In the genomic region with DNA sequence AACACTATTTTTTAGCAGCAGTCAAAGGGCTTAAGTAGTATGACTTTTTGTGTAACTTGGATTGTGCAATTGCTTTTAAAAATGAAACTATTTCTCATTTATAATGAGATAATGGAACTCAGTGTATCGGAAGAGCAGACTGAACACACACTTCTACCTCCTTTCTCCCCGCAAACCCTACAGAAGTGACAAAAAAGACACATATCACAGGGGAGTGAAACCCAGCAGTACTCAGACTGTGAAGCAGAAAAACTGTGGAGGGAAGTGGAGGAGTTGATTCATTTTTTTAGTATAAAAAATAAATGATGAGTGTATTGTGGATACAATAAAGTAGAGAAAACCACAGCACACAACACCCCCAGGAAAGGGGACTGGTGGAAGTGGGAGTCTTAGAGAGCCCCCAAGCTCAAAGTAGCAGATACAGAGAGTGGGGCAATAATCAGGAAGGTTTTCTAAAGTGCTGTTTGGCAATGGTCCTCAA, we compare ENCODE assay signal across 8 cellular contexts. TPM values are rescaled to one million over a fixed set of nuclear protein-coding genes. Genes with fewer than 3 reads are reported as not detected.
DNase-seq lines count a peak whose midpoint lies in the region; ATAC-seq and TF ChIP-seq lines count a peak whose summit lies in the region.

No MANE protein-coding gene starts in this region.

- H3K9me3 ChIP-seq in naive thymus-derived CD4-positive, alpha-beta T cell (ENCODE audit: control insufficient read depth in 2 of 3, low read length in 3 of 3) = no peaks in the 10 kb centered on the region
- no peaks in the 10 kb centered on the region for H3K9me3 ChIP-seq in BE2C

- CTCF ChIA-PET in naive thymus-derived CD4-positive, alpha-beta T cell (lab: Charles Lee) = interaction anchor here (0.6 to 3.9 kb wide), 7 partner anchors 18 to 233 kb away, joined by 3 to 66 read pairs (median 4); no protein-coding TSS in a partner anchor

- POLR2A ChIA-PET in naive thymus-derived CD4-positive, alpha-beta T cell (lab: Charles Lee) = interaction anchor here (0.7 to 2.7 kb wide), 9 partner anchors 9 to 213 kb away, joined by 3 to 24 read pairs (median 7); a partner anchor contains a TSS

- TF ChIP-seq CTCF in GM06990 (IDR thresholded peaks at IDR 0.05; ENCODE audit: insufficient read depth, low read length, poor library complexity, severe bottlenecking) (no peak), BE2C (IDR thresholded peaks at IDR 0.05; ENCODE audit: low read depth, low read length) (no peak)

- H3K4me1 Mint-ChIP-seq in naive thymus-derived CD4-positive, alpha-beta T cell = peaks cover 33 to 89% (median 83%) of the 10 kb centered on the region in 7 donors

- H3K27me3 ChIP-seq in GM06990 (replicated peaks; ENCODE audit: control insufficient read depth, insufficient read depth, low read length) (no peaks in the 10 kb centered on the region), BE2C (no peaks in the 10 kb centered on the region)
- no peaks in the 10 kb centered on the region for H3K27me3 ChIP-seq in naive thymus-derived CD4-positive, alpha-beta T cell (ENCODE audit: control insufficient read depth in 2 of 2, insufficient read depth in 2 of 2, low read length in 2 of 2)

- no peak overlapping the region for H3K4me3 ChIP-seq in GM06990 (replicated peaks; ENCODE audit: low read depth, low read length)
- peak overlapping the region; percentile 0 for H3K4me3 ChIP-seq in naive thymus-derived CD4-positive, alpha-beta T cell (ENCODE audit: low read length)
- H3K4me3 ChIP-seq in BE2C (ENCODE audit: low read depth, low read length) = no peak overlapping the region

- WGBS in adipose tissue, 3 donors = 9 to 62% (median 12%) methylated on average over 2 of the region's 2 CpGs

- peak overlapping the region; percentile 44 to 92 (median 80) for H3K27ac Mint-ChIP-seq in naive thymus-derived CD4-positive, alpha-beta T cell

- peaks cover 0 to 7% (median 0%) of the 10 kb centered on the region in 5 donors for H3K36me3 Mint-ChIP-seq in naive thymus-derived CD4-positive, alpha-beta T cell

- no peaks in the 10 kb centered on the region for H3K9me3 Mint-ChIP-seq in naive thymus-derived CD4-positive, alpha-beta T cell

- peak overlapping the region; percentile 42 for H3K27ac ChIP-seq in adipose tissue (ENCODE audit: low read depth, low read length)
- H3K27ac ChIP-seq in naive thymus-derived CD4-positive, alpha-beta T cell (ENCODE audit: low read depth, low read length) = peak overlapping the region; percentile 68

- intact Hi-C loops in naive thymus-derived CD4-positive, alpha-beta T cell (cut with micrococcal nuclease) = loop anchor here (1.0 to 5.0 kb wide), 4 partner anchors 8 to 276 kb away; a partner anchor contains a TSS
- intact Hi-C loops in posterior cingulate gyrus (cut with DNase I) = no loop called here

- peak; percentile 43 for DNase-seq in GM06990 (ENCODE audit: extremely low read depth, insufficient read length)
- peak in 3 of 9 donors; percentile 17 to 43 (median 21) for DNase-seq in naive thymus-derived CD4-positive, alpha-beta T cell
- no peak for DNase-seq in BE2C
- DNase-seq in Ammon's horn (ENCODE audit: low spot score) = no peak
- no peak for DNase-seq in HT-29 (ENCODE audit: low spot score)
- no peak for DNase-seq in posterior cingulate gyrus

- peaks cover 3% of the 10 kb centered on the region; the same call in 1 of the 2 replicates for H3K36me3 ChIP-seq in GM06990 (ENCODE audit: control insufficient read depth, insufficient read depth, low read length)
- no peaks in the 10 kb centered on the region for H3K36me3 ChIP-seq in naive thymus-derived CD4-positive, alpha-beta T cell (ENCODE audit: control insufficient read depth in 2 of 3, insufficient read depth in 3 of 3, low read length in 3 of 3)
- peaks cover 5% of the 10 kb centered on the region for H3K36me3 ChIP-seq in BE2C

- peaks cover 44 to 46% of the 10 kb centered on the region in 2 donors for H3K4me1 ChIP-seq in naive thymus-derived CD4-positive, alpha-beta T cell (ENCODE audit: control insufficient read depth in 2 of 2, insufficient read depth in 2 of 2, low read length in 2 of 2)
- H3K4me1 ChIP-seq in BE2C = no peaks in the 10 kb centered on the region

- peak overlapping the region; percentile 51 to 81 (median 70) for H3K4me3 Mint-ChIP-seq in naive thymus-derived CD4-positive, alpha-beta T cell

- peak; percentile 65 for ATAC-seq in HG02885 (IDR thresholded peaks at IDR 0.05; ENCODE audit: poor library complexity, unreplicated experiment)
- ATAC-seq in naive thymus-derived CD4-positive, alpha-beta T cell = peak; percentile 77

- no peaks in the 10 kb centered on the region for H3K27me3 Mint-ChIP-seq in naive thymus-derived CD4-positive, alpha-beta T cell

RNA-seq across cellular contexts. Expression of a gene that starts 9.7 kb away (rescaled TPM):
- polyA plus RNA-seq in adipose tissue = 10 to 100 TPM in 2 of 3 donors, 1 to 10 TPM in 1; 5.2 to 26.3 (median 24.0) TPM
- 10 to 100 TPM; 24.1 to 60.4 (median 32.8) TPM for total RNA-seq in naive thymus-derived CD4-positive, alpha-beta T cell
- polyA plus RNA-seq in naive thymus-derived CD4-positive, alpha-beta T cell = 10 to 100 TPM; 51.0 to 59.8 TPM
- polyA plus RNA-seq in BE2C (2012; ENCODE audit: insufficient read depth, insufficient read length, low read depth) = not detected
- 3.4 and 4.8 TPM in 2 replicates for total RNA-seq in HT-29 (2014; rRNA removed; shearing (Covaris generic))
